17 cellular contexts compared by ENCODE assay signal in genomic region chr19:888615-889385, GRCh38. TPM values are rescaled to one million over a fixed set of nuclear protein-coding genes. Genes with fewer than 3 reads are reported as not detected.
DNase-seq lines count a peak whose midpoint lies in the region; ATAC-seq and TF ChIP-seq lines count a peak whose summit lies in the region.
"Had no signal": no experiment of that assay in that cellular context is flagged by ENCODE, and none has a peak within 500 bp of the region (broad histone marks: within the 10 kb centered on the region; RNA-seq: fewer than 3 reads in every experiment).

No MANE protein-coding gene starts in this region.

- H3K27ac ChIP-seq in RWPE1 (peak overlapping the region; percentile 29; the same call in 1 of the 2 replicates), spleen (peak overlapping the region in 1 of 8 donors; percentile 63), thyroid gland (no peak overlapping the region), aorta (ENCODE audit: low read depth in 1 of 2, low read length in 2 of 2) (no peak overlapping the region)
- H3K27ac ChIP-seq: ascending aorta, tibial nerve had no signal

- H3K9me3 ChIP-seq in spleen: no peaks in the 10 kb centered on the region
- no peaks in the 10 kb centered on the region for H3K9me3 ChIP-seq in thyroid gland
- no peaks in the 10 kb centered on the region for H3K9me3 ChIP-seq in aorta (ENCODE audit: control insufficient read depth, low read length)
- H3K9me3 ChIP-seq: ascending aorta, tibial nerve had no signal

- intact Hi-C loops in spleen (cut with DNase I; ENCODE audit: low total_unique reads) (no loop called here), thyroid gland (cut with DNase I) (no loop called here), aorta (cut with DNase I) (no loop called here)

- H3K4me1 ChIP-seq in spleen (peaks cover 3 to 28% (median 16%) of the 10 kb centered on the region in 6 donors), thyroid gland (peaks cover 6% of the 10 kb centered on the region in 2 donors), aorta (ENCODE audit: control insufficient read depth in 1 of 2, insufficient read depth in 2 of 2, low read length in 2 of 2) (no peaks in the 10 kb centered on the region)

- H3K27me3 Mint-ChIP-seq in activated CD8-positive, alpha-beta memory T cell treated with anti-CD3 and anti-CD28 coated beads, Interleukin-2, amount 10 ng/mL, durations not matched to agents 7 days and 5 days: no peaks in the 10 kb centered on the region
- H3K27me3 Mint-ChIP-seq: activated B cell treated with CpG ODN at 0.5 μM for 24 hours had no signal

- peak overlapping the region; percentile 88 for H3K27ac Mint-ChIP-seq in activated CD8-positive, alpha-beta memory T cell treated with anti-CD3 and anti-CD28 coated beads, Interleukin-2, amount 10 ng/mL, durations not matched to agents 7 days and 5 days
- H3K27ac Mint-ChIP-seq: activated B cell treated with CpG ODN at 0.5 μM for 24 hours had no signal

- H3K9me3 Mint-ChIP-seq in activated CD8-positive, alpha-beta memory T cell treated with anti-CD3 and anti-CD28 coated beads, Interleukin-2, amount 10 ng/mL, durations not matched to agents 7 days and 5 days (ENCODE audit: low read depth): no peaks in the 10 kb centered on the region
- H3K9me3 Mint-ChIP-seq: activated B cell treated with CpG ODN at 0.5 μM for 24 hours had no signal

- TF ChIP-seq CTCF in RWPE1 (conservative IDR thresholded peaks at IDR 0.05; ENCODE audit: low read depth) (no peak), spleen (IDR thresholded peaks at IDR 0.05 in 8 of 11, conservative IDR thresholded peaks at IDR 0.05 in 3 of 11) (no peak), thyroid gland (IDR thresholded peaks at IDR 0.05) (no peak)

- ATAC-seq in activated CD8-positive, alpha-beta memory T cell treated with anti-CD3 and anti-CD28 coated beads, Interleukin-2, amount 10 ng/mL, durations not matched to agents 7 days and 5 days: peak; percentile 50
- ATAC-seq in aorta (ENCODE audit: low FRiP score): no peak

- peak overlapping the region; percentile 47 for H3K4me3 Mint-ChIP-seq in activated CD8-positive, alpha-beta memory T cell treated with anti-CD3 and anti-CD28 coated beads, Interleukin-2, amount 10 ng/mL, durations not matched to agents 7 days and 5 days
- H3K4me3 Mint-ChIP-seq: activated B cell treated with CpG ODN at 0.5 μM for 24 hours had no signal

- H3K36me3 Mint-ChIP-seq in activated CD8-positive, alpha-beta memory T cell treated with anti-CD3 and anti-CD28 coated beads, Interleukin-2, amount 10 ng/mL, durations not matched to agents 7 days and 5 days: peaks cover 7% of the 10 kb centered on the region

- WGBS in spleen, 5 donors: 86 to 93% (median 87%) methylated on average over 27 of the region's 27 CpGs
- WGBS in thyroid gland, 2 donors: 92 to 95% methylated on average over 24 to 27 of the region's 27 CpGs
- WGBS in aorta, 2 donors: 89 to 91% methylated on average over 27 of the region's 27 CpGs

- POLR2A ChIA-PET in RWPE1 (lab: Yijun Ruan, JAX; ENCODE audit: low non-redundant PET): no interaction called here

- TF ChIP-seq POLR2A in spleen (IDR thresholded peaks at IDR 0.05) (no peak), thyroid gland (IDR thresholded peaks at IDR 0.05) (no peak)

- H3K4me3 ChIP-seq in spleen: no peak overlapping the region
- no peak overlapping the region for H3K4me3 ChIP-seq in thyroid gland (replicated peaks in 1 of 3)
- H3K4me3 ChIP-seq in aorta (ENCODE audit: low read length in 2 of 2): no peak overlapping the region
- H3K4me3 ChIP-seq: ascending aorta, tibial nerve had no signal

- peaks cover 28% of the 10 kb centered on the region for H3K4me1 Mint-ChIP-seq in activated CD8-positive, alpha-beta memory T cell treated with anti-CD3 and anti-CD28 coated beads, Interleukin-2, amount 10 ng/mL, durations not matched to agents 7 days and 5 days

- H3K36me3 ChIP-seq in spleen: peaks cover 0 to 74% (median 52%) of the 10 kb centered on the region in 6 donors
- H3K36me3 ChIP-seq in thyroid gland: peaks cover 20 to 23% of the 10 kb centered on the region in 2 donors
- H3K36me3 ChIP-seq in aorta (ENCODE audit: control insufficient read depth in 1 of 2, insufficient read depth in 2 of 2, low read length in 1 of 2): peaks cover 0 to 4% of the 10 kb centered on the region in 2 donors

- H3K27me3 ChIP-seq in spleen (replicated peaks in 1 of 7) (no peaks in the 10 kb centered on the region), thyroid gland (no peaks in the 10 kb centered on the region), aorta (ENCODE audit: control insufficient read depth in 1 of 2, insufficient read depth in 2 of 2, low read length in 1 of 2) (no peaks in the 10 kb centered on the region)
- H3K27me3 ChIP-seq: ascending aorta, tibial nerve had no signal

- CTCF ChIA-PET in activated CD8-positive, alpha-beta memory T cell treated with anti-CD3 and anti-CD28 coated beads, Interleukin-2, amount 10 ng/mL, durations not matched to agents 7 days and 5 days (lab: Charles Lee): interaction anchor here (0.9 to 1.0 kb wide), 2 partner anchors 17 to 25 kb away, joined by 3 to 4 read pairs; no protein-coding TSS in a partner anchor
- CTCF ChIA-PET in RWPE1 (lab: Yijun Ruan, JAX): interaction anchor here (0.7 kb wide), 1 partner anchor 46 kb away, joined by 3 read pairs; no protein-coding TSS in a partner anchor

- DNase-seq in activated CD8-positive, alpha-beta memory T cell treated with anti-CD3 and anti-CD28 coated beads, Interleukin-2, amount 10 ng/mL, durations not matched to agents 7 days and 5 days: peak; percentile 83
- no peak for DNase-seq in activated CD8-positive, alpha-beta memory T cell treated with anti-CD3 and anti-CD28 coated beads for 24 hours
- DNase-seq in RWPE1 (ENCODE audit: low spot score) (no peak), spleen (peak; percentile 85), thyroid gland (no peak), kidney glomerular epithelial cell (lab: John Stamatoyannopoulos, UW) (no peak), aorta (no peak)
- peak; percentile 62 to 65 for DNase-seq in activated T-cell treated with anti-CD3 and anti-CD28 coated beads, Interleukin-2, amount 50 U/mL, for 48 hours
- DNase-seq: activated B cell treated with CpG ODN at 0.5 μM for 24 hours, Calu3, SHP77 had no signal

RNA-seq across cellular contexts. Expression of gene MED16, which starts 4.2 kb away (rescaled TPM):
- total RNA-seq in activated CD8-positive, alpha-beta memory T cell treated with anti-CD3 and anti-CD28 coated beads, Interleukin-2, amount 10 ng/mL, durations not matched to agents 7 days and 5 days: 10 to 100 TPM; 47.7 to 70.6 TPM
- 10 to 100 TPM; 37.0 to 60.7 (median 52.7) TPM for total RNA-seq in spleen
- polyA plus RNA-seq in spleen: 10 to 100 TPM; 43.2 to 82.1 (median 77.6) TPM
- total RNA-seq in thyroid gland: 10 to 100 TPM; 33.2 to 66.5 (median 54.3) TPM
- 10 to 100 TPM; 31.5 to 36.5 TPM for total RNA-seq in aorta
- 100 to 1,000 TPM in 1 of 2 donors, 10 to 100 TPM in 1; 22.9 to 165 TPM for polyA plus RNA-seq in aorta

RNA-seq across cellular contexts. Expression of gene RNU6-9, which starts 4.5 kb away (rescaled TPM):
- not detected for total RNA-seq in activated CD8-positive, alpha-beta memory T cell treated with anti-CD3 and anti-CD28 coated beads, Interleukin-2, amount 10 ng/mL, durations not matched to agents 7 days and 5 days
- total RNA-seq in spleen (not detected), thyroid gland (not detected), aorta (not detected)
- polyA plus RNA-seq in spleen (not detected), aorta (not detected)
- total RNA-seq: activated B cell treated with CpG ODN at 0.5 μM for 24 hours, ascending aorta, Calu3, dermis microvascular lymphatic vessel endothelial cell, fibroblast of villous mesenchyme, NCI-H460, renal cortical epithelial cell, tibial nerve had no signal

RNA-seq across cellular contexts. Expression of gene R3HDM4, which starts 24.2 kb away (rescaled TPM):
- total RNA-seq in activated CD8-positive, alpha-beta memory T cell treated with anti-CD3 and anti-CD28 coated beads, Interleukin-2, amount 10 ng/mL, durations not matched to agents 7 days and 5 days: 10 to 100 TPM; 63.7 to 73.7 TPM
- total RNA-seq in spleen (100 to 1,000 TPM in 3 of 7 donors, 10 to 100 TPM in 4; 41.0 to 175 (median 90.9) TPM), thyroid gland (10 to 100 TPM; 29.2 to 45.8 (median 34.9) TPM), aorta (10 to 100 TPM; 41.6 to 43.8 TPM)
- polyA plus RNA-seq in spleen (10 to 100 TPM; 74.6 to 99.7 (median 87.4) TPM), aorta (10 to 100 TPM; 19.7 to 36.2 TPM)

RNA-seq across cellular contexts. Expression of gene KISS1R, which starts 28.3 kb away (rescaled TPM):
- 1 to 10 TPM in 1 of 2 experiments, under 1 TPM in 1; 0.66 to 1.1 TPM for total RNA-seq in activated CD8-positive, alpha-beta memory T cell treated with anti-CD3 and anti-CD28 coated beads, Interleukin-2, amount 10 ng/mL, durations not matched to agents 7 days and 5 days
- total RNA-seq in spleen (under 1 TPM in 5 of 7 donors, not detected in 2; 0.30 to 0.50 (median 0.37) TPM), thyroid gland (not detected), aorta (not detected)
- polyA plus RNA-seq in spleen (under 1 TPM; 0.22 to 0.42 (median 0.27) TPM), aorta (not detected)
- total RNA-seq: ascending aorta, Calu3, dermis microvascular lymphatic vessel endothelial cell, fibroblast of villous mesenchyme, NCI-H460, renal cortical epithelial cell, tibial nerve had no signal

RNA-seq across cellular contexts. Expression of gene CFD, which starts 29.3 kb away (rescaled TPM):
- 1 to 10 TPM in 1 of 2 experiments, under 1 TPM in 1; 0.66 to 1.5 TPM for total RNA-seq in activated CD8-positive, alpha-beta memory T cell treated with anti-CD3 and anti-CD28 coated beads, Interleukin-2, amount 10 ng/mL, durations not matched to agents 7 days and 5 days
- 10 to 100 TPM; 11.3 to 59.5 (median 26.2) TPM for total RNA-seq in spleen
- 10 to 100 TPM in 2 of 3 donors, 1 to 10 TPM in 1; 6.6 to 25.3 (median 18.4) TPM for polyA plus RNA-seq in spleen
- 1,000 to 10,000 TPM in 1 of 4 donors, 100 to 1,000 TPM in 3; 339 to 1,037 (median 506) TPM for total RNA-seq in thyroid gland
- 100 to 1,000 TPM; 104 to 354 TPM for total RNA-seq in aorta
- polyA plus RNA-seq in aorta: 10 to 100 TPM in 1 of 2 donors, 1 to 10 TPM in 1; 3.3 to 23.9 TPM
- total RNA-seq: activated B cell treated with CpG ODN at 0.5 μM for 24 hours had no signal

Comparison
In these comparisons a context has a peak if more than half of its experiments do, and no peak if none do; other contexts are left out.
1. DNase-seq: peak in activated CD8-positive, alpha-beta memory T cell treated with anti-CD3 and anti-CD28 coated beads, Interleukin-2, amount 10 ng/mL, durations not matched to agents 7 days and 5 days (single experiment), activated T-cell treated with anti-CD3 and anti-CD28 coated beads, Interleukin-2, amount 50 U/mL, for 48 hours (2 of 2) and spleen (single experiment); none in activated CD8-positive, alpha-beta memory T cell treated with anti-CD3 and anti-CD28 coated beads for 24 hours (single experiment), RWPE1 (single experiment), thyroid gland (0 of 2), kidney glomerular epithelial cell (single experiment) and aorta (0 of 2).